1 cellular context compared by ENCODE assay signal in the genomic region with DNA sequence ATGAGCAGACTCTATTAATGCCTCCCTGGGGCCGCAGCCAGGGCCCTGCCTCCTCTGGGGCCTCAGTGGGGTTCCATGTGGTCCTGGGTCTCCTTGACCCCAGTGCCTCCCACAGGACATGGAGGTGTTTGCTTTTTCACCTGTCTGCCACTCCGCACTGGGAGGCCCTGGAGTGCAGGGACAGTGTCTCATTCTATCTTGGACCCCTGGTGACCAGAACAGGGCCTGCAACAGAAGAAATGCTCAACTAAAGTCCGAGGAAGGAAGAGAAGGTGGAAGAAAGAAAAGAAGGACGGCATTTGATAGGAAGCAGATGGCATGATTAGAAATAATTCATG.
TF ChIP-seq lines count a peak whose summit lies in the region.

No MANE protein-coding gene starts in this region.

TF ChIP-seq in HepG2, 621 proteins besides CTCF, POLR2A, EP300 and RAD21 (continued from another document):
- TF ChIP-seq ZNF646 (CRISPR knock-in tag; IDR thresholded peaks at IDR 0.05) (no peak), TOE1 (CRISPR knock-in tag; IDR thresholded peaks at IDR 0.05) (no peak), ZMYM2 (CRISPR knock-in tag; IDR thresholded peaks at IDR 0.05) (no peak), ZNF652 (CRISPR knock-in tag; IDR thresholded peaks at IDR 0.05; ENCODE audit: borderline replicate concordance, low read depth) (no peak), RCOR2 (CRISPR knock-in tag; IDR thresholded peaks at IDR 0.05) (no peak), ZNF589 (CRISPR knock-in tag; conservative IDR thresholded peaks at IDR 0.05) (no peak), TRIM24 (CRISPR knock-in tag; IDR thresholded peaks at IDR 0.05) (no peak), E2F2 (CRISPR knock-in tag; IDR thresholded peaks at IDR 0.05; ENCODE audit: borderline replicate concordance) (no peak), ZNF264 (CRISPR knock-in tag; IDR thresholded peaks at IDR 0.05) (no peak), GLI4 (CRISPR knock-in tag; IDR thresholded peaks at IDR 0.05; ENCODE audit: borderline replicate concordance) (no peak), ZNF75D (CRISPR knock-in tag; IDR thresholded peaks at IDR 0.05; ENCODE audit: borderline replicate concordance) (no peak), PAX8 (CRISPR knock-in tag; IDR thresholded peaks at IDR 0.05; ENCODE audit: borderline replicate concordance) (no peak), CREB1 (IDR thresholded peaks at IDR 0.05) (no peak), CREB1 (CRISPR knock-in tag; IDR thresholded peaks at IDR 0.05) (no peak), ZSCAN31 (CRISPR knock-in tag; IDR thresholded peaks at IDR 0.05; ENCODE audit: low read depth) (no peak), ZZZ3 (CRISPR knock-in tag; IDR thresholded peaks at IDR 0.05; ENCODE audit: borderline replicate concordance) (no peak)
- TF ChIP-seq, protein P1, sequence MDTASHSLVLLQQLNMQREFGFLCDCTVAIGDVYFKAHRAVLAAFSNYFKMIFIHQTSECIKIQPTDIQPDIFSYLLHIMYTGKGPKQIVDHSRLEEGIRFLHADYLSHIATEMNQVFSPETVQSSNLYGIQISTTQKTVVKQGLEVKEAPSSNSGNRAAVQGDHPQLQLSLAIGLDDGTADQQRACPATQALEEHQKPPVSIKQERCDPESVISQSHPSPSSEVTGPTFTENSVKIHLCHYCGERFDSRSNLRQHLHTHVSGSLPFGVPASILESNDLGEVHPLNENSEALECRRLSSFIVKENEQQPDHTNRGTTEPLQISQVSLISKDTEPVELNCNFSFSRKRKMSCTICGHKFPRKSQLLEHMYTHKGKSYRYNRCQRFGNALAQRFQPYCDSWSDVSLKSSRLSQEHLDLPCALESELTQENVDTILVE (CRISPR knock-in tag; IDR thresholded peaks at IDR 0.05) = no peak
- TF ChIP-seq, protein P2, sequence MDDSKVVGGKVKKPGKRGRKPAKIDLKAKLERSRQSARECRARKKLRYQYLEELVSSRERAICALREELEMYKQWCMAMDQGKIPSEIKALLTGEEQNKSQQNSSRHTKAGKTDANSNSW (CRISPR knock-in tag; IDR thresholded peaks at IDR 0.05; ENCODE audit: borderline replicate concordance) = no peak
TF ChIP-seq in HepG2: peak in this region for 0.
